Comparison of ENCODE assay signal across 1 cellular context in genomic region chr15:40823572-40824343, GRCh38.
TF ChIP-seq lines count a peak whose summit lies in the region.

No MANE protein-coding gene starts in this region.

TF ChIP-seq in HepG2, 621 proteins besides CTCF, POLR2A, EP300 and RAD21 (continued from another document):
- TF ChIP-seq ZBTB34 (CRISPR knock-in tag; IDR thresholded peaks at IDR 0.05) (0 out of 2 replicates have a peak, but pooled peaks have one; percentile 51), JUND (CRISPR knock-in tag; IDR thresholded peaks at IDR 0.05) (peak; percentile 66; the same call in 1 of the 2 replicates), PPARG (CRISPR knock-in tag; conservative IDR thresholded peaks at IDR 0.05) (0 out of 2 replicates have a peak, but pooled peaks have one; percentile 23), TBX3 (IDR thresholded peaks at IDR 0.05; ENCODE audit: borderline replicate concordance) (peak; percentile 42; the same call in 1 of the 2 replicates), ATF3 (CRISPR knock-in tag; IDR thresholded peaks at IDR 0.05) (peak; percentile 57; the same call in 1 of the 2 replicates), ATF7 (IDR thresholded peaks at IDR 0.05) (peak; percentile 24; the same call in 1 of the 2 replicates), ATF7 (CRISPR knock-in tag; IDR thresholded peaks at IDR 0.05) (no peak), BCL6 (CRISPR knock-in tag; IDR thresholded peaks at IDR 0.05) (peak; percentile 71), HMG20B (CRISPR knock-in tag; conservative IDR thresholded peaks at IDR 0.05) (0 out of 2 replicates have a peak, but pooled peaks have one; percentile 34), GATAD1 (CRISPR knock-in tag; IDR thresholded peaks at IDR 0.05) (0 out of 2 replicates have a peak, but pooled peaks have one; percentile 36), RXRB (CRISPR knock-in tag; IDR thresholded peaks at IDR 0.05; ENCODE audit: borderline replicate concordance) (peak; percentile 41; the same call in 1 of the 2 replicates), FIP1L1 (IDR thresholded peaks at IDR 0.05; ENCODE audit: borderline replicate concordance, insufficient read depth, low read depth, low read length) (no peak), RELA (CRISPR knock-in tag; IDR thresholded peaks at IDR 0.05) (no peak), ZNF331 (CRISPR knock-in tag; IDR thresholded peaks at IDR 0.05) (0 out of 2 replicates have a peak, but pooled peaks have one; percentile 41), GATAD2A (CRISPR knock-in tag; IDR thresholded peaks at IDR 0.05) (peak; percentile 80), NFRKB (IDR thresholded peaks at IDR 0.05) (no peak), ZNF644 (CRISPR knock-in tag; IDR thresholded peaks at IDR 0.05; ENCODE audit: low read depth) (0 out of 2 replicates have a peak, but pooled peaks have one; percentile 12), ZNF704 (CRISPR knock-in tag; IDR thresholded peaks at IDR 0.05; ENCODE audit: borderline replicate concordance) (no peak), JUN (CRISPR knock-in tag; IDR thresholded peaks at IDR 0.05) (0 out of 2 replicates have a peak, but pooled peaks have one; percentile 49), ARID5B (CRISPR knock-in tag; IDR thresholded peaks at IDR 0.05) (peak; percentile 77), FOXA3 (CRISPR knock-in tag; IDR thresholded peaks at IDR 0.05) (peak; percentile 95)
